Comparison of ENCODE assay signal across 22 cellular contexts in the genomic region with DNA sequence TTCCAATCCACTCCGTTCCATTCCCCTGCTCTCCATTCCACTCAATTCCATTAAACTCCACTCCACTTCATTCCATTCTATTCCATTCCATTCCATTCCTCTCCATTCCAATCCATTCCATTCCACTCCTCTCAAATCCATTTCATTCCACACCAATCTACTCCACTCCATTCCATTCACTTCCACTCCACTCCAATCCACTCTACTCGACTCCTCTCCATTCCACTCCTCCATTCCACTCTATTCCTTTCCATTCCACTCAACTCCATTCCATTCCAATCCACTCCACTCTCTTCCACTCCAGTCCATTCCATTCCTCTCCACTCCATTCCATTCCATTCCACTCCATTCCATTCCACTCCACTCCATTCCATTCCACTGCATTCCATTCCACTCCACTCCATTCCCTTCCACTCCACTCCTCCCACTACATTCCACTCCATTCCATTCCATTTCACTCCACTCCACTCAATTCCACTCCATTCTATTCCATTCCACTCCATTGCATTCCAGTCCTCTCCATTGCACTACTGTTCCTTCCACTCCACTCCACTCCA. TPM values are rescaled to one million over a fixed set of nuclear protein-coding genes. Genes with fewer than 3 reads are reported as not detected.
DNase-seq lines count a peak whose midpoint lies in the region; ATAC-seq, FAIRE-seq and TF ChIP-seq lines count a peak whose summit lies in the region.
"Had no signal": no experiment of that assay in that cellular context is flagged by ENCODE, and none has a peak within 500 bp of the region (broad histone marks: within the 10 kb centered on the region; RNA-seq: fewer than 3 reads in every experiment).

No MANE protein-coding gene starts in this region.

- peaks cover 43% of the 10 kb centered on the region for H3K9me3 ChIP-seq in trophoblast cell (ENCODE audit: insufficient read depth, low read depth, low read length)
- H3K9me3 ChIP-seq in aorta (ENCODE audit: control insufficient read depth, low read length), result peaks cover 6% of the 10 kb centered on the region
- H3K9me3 ChIP-seq in mammary epithelial cell (replicated peaks; ENCODE audit: insufficient read depth, low read length), result peaks cover 22% of the 10 kb centered on the region
- H3K9me3 ChIP-seq: BE2C had no signal

- TF ChIP-seq CTCF in natural killer cell (IDR thresholded peaks at IDR 0.05), result no peak
- TF ChIP-seq CTCF in mammary epithelial cell (conservative IDR thresholded peaks at IDR 0.05 in 1 of 2, IDR thresholded peaks at IDR 0.05 in 1 of 2; ENCODE audit: extremely low read depth in 1 of 2, insufficient read depth in 1 of 2, low read depth in 1 of 2, low read length in 2 of 2), result no peak

- no peak for DNase-seq in natural killer cell treated with Interleukin-12 subunit alpha and Interleukin-12 subunit beta and Interleukin-15 and Interleukin-18, amount 100 ng/mL, for 72 hours (ENCODE audit: low spot score)
- DNase-seq in natural killer cell (no peak), trophoblast cell (no peak), aorta (no peak), NCI-H526 treated with DMSO at 0.1 percent for 48 hours (lab: John Stamatoyannopoulos, UW) (no peak), H54 (ENCODE audit: insufficient read length, low spot score) (no peak), mammary epithelial cell (no peak)
- DNase-seq: BE2C; C1 segment of cervical spinal cord; CD4-positive, CD25-positive, alpha-beta regulatory T cell; CD8-positive, alpha-beta memory T cell; COR-L47; DMS 273 treated with DMSO at 0.1 percent for 48 hours; H7 had no signal

- H3K9ac ChIP-seq in trophoblast cell (ENCODE audit: low read length), result peak overlapping the region; percentile 5
- no peak overlapping the region for H3K9ac ChIP-seq in mammary epithelial cell (ENCODE audit: insufficient read depth, low read length)

- H3K27ac ChIP-seq in trophoblast cell (ENCODE audit: low read depth, low read length) (no peak overlapping the region), aorta (ENCODE audit: low read depth in 1 of 2, low read length in 2 of 2) (no peak overlapping the region), mammary epithelial cell (ENCODE audit: insufficient read depth, low read depth, low read length) (no peak overlapping the region)

- no peaks in the 10 kb centered on the region for H3K79me1 ChIP-seq in trophoblast cell (ENCODE audit: low read length)

- H3K27me3 ChIP-seq in trophoblast cell (ENCODE audit: insufficient read depth, low read length) (no peaks in the 10 kb centered on the region), aorta (ENCODE audit: control insufficient read depth in 1 of 2, insufficient read depth in 2 of 2, low read length in 1 of 2) (no peaks in the 10 kb centered on the region), mammary epithelial cell (ENCODE audit: insufficient read depth, low read length) (no peaks in the 10 kb centered on the region)
- H3K27me3 ChIP-seq: BE2C had no signal

- H3K27ac Mint-ChIP-seq in natural killer cell treated with Interleukin-12 subunit alpha and Interleukin-12 subunit beta and Interleukin-15 and Interleukin-18, amount 100 ng/mL, for 72 hours, result no peak overlapping the region
- H3K27ac Mint-ChIP-seq in natural killer cell, result no peak overlapping the region
- H3K27ac Mint-ChIP-seq: CD4-positive, CD25-positive, alpha-beta regulatory T cell; CD8-positive, alpha-beta memory T cell; GM23338 had no signal

- no peaks in the 10 kb centered on the region for H4K20me1 ChIP-seq in mammary epithelial cell (ENCODE audit: insufficient read depth, low read length)

- H2AK5ac ChIP-seq in trophoblast cell (ENCODE audit: low read length), result no peak overlapping the region

- H3K9me3 Mint-ChIP-seq in natural killer cell treated with Interleukin-12 subunit alpha and Interleukin-12 subunit beta and Interleukin-15 and Interleukin-18, amount 100 ng/mL, for 72 hours, result no peaks in the 10 kb centered on the region
- no peaks in the 10 kb centered on the region for H3K9me3 Mint-ChIP-seq in natural killer cell

- no peak overlapping the region for H3K23ac ChIP-seq in trophoblast cell (ENCODE audit: low read length)

- in situ Hi-C loops in mammary epithelial cell (cut with MboI; ENCODE audit: low sequenced_read_pairs in 2 of 2), result no loop called here

- no peak for TF ChIP-seq POLR2A in H54 (IDR thresholded peaks at IDR 0.05; ENCODE audit: low read depth, low read length)

- 100% methylated on average over 2 of the region's 2 CpGs for WGBS in trophoblast cell (ENCODE audit: extremely low coverage, insufficient coverage, insufficient read length)
- whole genome bisulfite sequencing in aorta, 2 donors, result 77 to 79% methylated on average over 2 of the region's 2 CpGs
- 61% methylated on average over 2 of the region's 2 CpGs for WGBS in mammary epithelial cell (ENCODE audit: low coverage, missing lambda C conversion rate)

- H2BK120ac ChIP-seq in trophoblast cell (ENCODE audit: insufficient read depth, low read length, poor library complexity), result no peak overlapping the region

- no peak overlapping the region for H4K12ac ChIP-seq in trophoblast cell (ENCODE audit: low read depth, low read length)

- dilution Hi-C loops in mammary epithelial cell (cut with HindIII; ENCODE audit: low sequenced_read_pairs), result no loop called here

- H2AFZ ChIP-seq in trophoblast cell (ENCODE audit: insufficient read depth, low read length, poor library complexity) (no peak overlapping the region), mammary epithelial cell (ENCODE audit: low read depth, low read length) (no peak overlapping the region)
- H2AFZ ChIP-seq: GM23338 had no signal

- H3K4me1 ChIP-seq in trophoblast cell (ENCODE audit: control insufficient read depth in 1 of 2, insufficient read depth in 2 of 2, low read length in 2 of 2) (no peaks in the 10 kb centered on the region), aorta (ENCODE audit: control insufficient read depth in 1 of 2, insufficient read depth in 2 of 2, low read length in 2 of 2) (no peaks in the 10 kb centered on the region), mammary epithelial cell (ENCODE audit: insufficient read depth, low read length) (no peaks in the 10 kb centered on the region)
- H3K4me1 ChIP-seq: BE2C had no signal

- H3K36me3 Mint-ChIP-seq in natural killer cell treated with Interleukin-12 subunit alpha and Interleukin-12 subunit beta and Interleukin-15 and Interleukin-18, amount 100 ng/mL, for 72 hours, result no peaks in the 10 kb centered on the region
- H3K36me3 Mint-ChIP-seq in natural killer cell, result no peaks in the 10 kb centered on the region
- H3K36me3 Mint-ChIP-seq: CD4-positive, CD25-positive, alpha-beta regulatory T cell; CD8-positive, alpha-beta memory T cell had no signal

- no peak overlapping the region for H2BK12ac ChIP-seq in trophoblast cell (ENCODE audit: low read length)

- CTCF ChIA-PET in mammary epithelial cell (lab: Charles Lee; ENCODE audit: low non-redundant PET), result no interaction called here

- FAIRE-seq in H54 (lab: Jason Lieb, UNC), result no peak
- FAIRE-seq: G401.6, GM12891, GM18507, HTR-8/SVneo had no signal

- H3K4me3 ChIP-seq in trophoblast cell (ENCODE audit: low read depth, low read length) (no peak overlapping the region), aorta (ENCODE audit: low read length in 2 of 2) (no peak overlapping the region), mammary epithelial cell (replicated peaks in 1 of 3; ENCODE audit: insufficient read depth in 1 of 3, low read depth in 2 of 3, low read length in 3 of 3) (no peak overlapping the region)
- H3K4me3 ChIP-seq: GM23338 had no signal

- H3K4ac ChIP-seq in trophoblast cell (ENCODE audit: low read depth, low read length), result no peak overlapping the region

- BruUV-seq in mammary epithelial cell (replicated peaks; lab: Mats Ljungman, UMichigan), result no TSS peak

- H3K79me2 ChIP-seq in trophoblast cell (ENCODE audit: control insufficient read depth, insufficient read depth, low read length, poor library complexity), result no peaks in the 10 kb centered on the region
- H3K79me2 ChIP-seq in mammary epithelial cell (ENCODE audit: insufficient read depth, low read length), result no peaks in the 10 kb centered on the region

- no peak overlapping the region for H3K14ac ChIP-seq in trophoblast cell (ENCODE audit: low read length)

- no peak overlapping the region for H4K91ac ChIP-seq in trophoblast cell (ENCODE audit: low read depth, low read length)

- H2BK5ac ChIP-seq in trophoblast cell (ENCODE audit: low read depth, low read length, poor library complexity), result no peak overlapping the region

- H3K4me3 Mint-ChIP-seq in natural killer cell treated with Interleukin-12 subunit alpha and Interleukin-12 subunit beta and Interleukin-15 and Interleukin-18, amount 100 ng/mL, for 72 hours, result no peak overlapping the region
- H3K4me3 Mint-ChIP-seq in natural killer cell, result no peak overlapping the region
- H3K4me3 Mint-ChIP-seq: CD4-positive, CD25-positive, alpha-beta regulatory T cell; CD8-positive, alpha-beta memory T cell; GM23338 had no signal

- H3K36me3 ChIP-seq in trophoblast cell (ENCODE audit: control insufficient read depth in 1 of 2, insufficient read depth in 2 of 2, low read length in 2 of 2) (no peaks in the 10 kb centered on the region), aorta (ENCODE audit: control insufficient read depth in 1 of 2, insufficient read depth in 2 of 2, low read length in 1 of 2) (no peaks in the 10 kb centered on the region), mammary epithelial cell (ENCODE audit: insufficient read depth, low read length) (no peaks in the 10 kb centered on the region)
- H3K36me3 ChIP-seq: BE2C had no signal

- H3K18ac ChIP-seq in trophoblast cell (ENCODE audit: low read length), result no peak overlapping the region

- intact Hi-C loops in natural killer cell (cut with micrococcal nuclease) (no loop called here), aorta (cut with DNase I) (no loop called here), mammary epithelial cell (cut with micrococcal nuclease) (no loop called here)

- H3K4me2 ChIP-seq in trophoblast cell (ENCODE audit: low read length) (no peak overlapping the region), mammary epithelial cell (ENCODE audit: insufficient read depth, low read depth, low read length) (no peak overlapping the region)
- H3K4me2 ChIP-seq: GM23338 had no signal

- peak; percentile 39 to 54 for ATAC-seq in natural killer cell treated with Interleukin-12 subunit alpha and Interleukin-12 subunit beta and Interleukin-15 and Interleukin-18, amount 100 ng/mL, for 72 hours
- ATAC-seq in natural killer cell, result no peak
- peak; percentile 51 for ATAC-seq in esophagus mucosa
- ATAC-seq in aorta (ENCODE audit: low FRiP score), result peak; percentile 58
- ATAC-seq: GM23338, HCT116 had no signal

- no peak overlapping the region for H4K8ac ChIP-seq in trophoblast cell (ENCODE audit: low read depth, low read length)

- H3K4me1 Mint-ChIP-seq in natural killer cell treated with Interleukin-12 subunit alpha and Interleukin-12 subunit beta and Interleukin-15 and Interleukin-18, amount 100 ng/mL, for 72 hours (ENCODE audit: low read depth in 2 of 2), result no peaks in the 10 kb centered on the region
- no peaks in the 10 kb centered on the region for H3K4me1 Mint-ChIP-seq in natural killer cell
- H3K4me1 Mint-ChIP-seq: CD4-positive, CD25-positive, alpha-beta regulatory T cell; CD8-positive, alpha-beta memory T cell; GM23338 had no signal

- H3K27me3 Mint-ChIP-seq in natural killer cell treated with Interleukin-12 subunit alpha and Interleukin-12 subunit beta and Interleukin-15 and Interleukin-18, amount 100 ng/mL, for 72 hours, result peaks cover 4 to 9% of the 10 kb centered on the region in 2 donors
- peaks cover 3 to 9% of the 10 kb centered on the region in 2 donors for H3K27me3 Mint-ChIP-seq in natural killer cell (ENCODE audit: low read depth in 2 of 2)
- H3K27me3 Mint-ChIP-seq: CD4-positive, CD25-positive, alpha-beta regulatory T cell had no signal

RNA-seq across cellular contexts. Expression of gene DEFB125, which starts 22.6 kb away (rescaled TPM):
- total RNA-seq in natural killer cell treated with Interleukin-12 subunit alpha and Interleukin-12 subunit beta and Interleukin-15 and Interleukin-18, amount 100 ng/mL, for 72 hours, result not detected
- total RNA-seq in natural killer cell (not detected), esophagus mucosa (not detected), aorta (not detected), mammary epithelial cell (not detected)
- not detected in 2 replicates for polyA plus RNA-seq in trophoblast cell (2013)
- polyA plus RNA-seq in aorta (not detected), mammary epithelial cell (not detected)
- polyA minus RNA-seq in mammary epithelial cell, result not detected
- total RNA-seq: A172; CD4-positive, CD25-positive, alpha-beta regulatory T cell; CD8-positive, alpha-beta memory T cell; GM23338; H7 had no signal
- polyA plus RNA-seq: CD4-positive, CD25-positive, alpha-beta regulatory T cell; CD8-positive, alpha-beta memory T cell; GM23338 had no signal

Comparison
In these comparisons a context has a peak if more than half of its experiments do, and no peak if none do; other contexts are left out.
1. ATAC-seq: peak in natural killer cell treated with Interleukin-12 subunit alpha and Interleukin-12 subunit beta and Interleukin-15 and Interleukin-18, amount 100 ng/mL, for 72 hours (2 of 2), esophagus mucosa (single experiment) and aorta (single experiment); none in natural killer cell (0 of 3).